Comparison of ENCODE assay signal across 1 cellular context in the genomic region with DNA sequence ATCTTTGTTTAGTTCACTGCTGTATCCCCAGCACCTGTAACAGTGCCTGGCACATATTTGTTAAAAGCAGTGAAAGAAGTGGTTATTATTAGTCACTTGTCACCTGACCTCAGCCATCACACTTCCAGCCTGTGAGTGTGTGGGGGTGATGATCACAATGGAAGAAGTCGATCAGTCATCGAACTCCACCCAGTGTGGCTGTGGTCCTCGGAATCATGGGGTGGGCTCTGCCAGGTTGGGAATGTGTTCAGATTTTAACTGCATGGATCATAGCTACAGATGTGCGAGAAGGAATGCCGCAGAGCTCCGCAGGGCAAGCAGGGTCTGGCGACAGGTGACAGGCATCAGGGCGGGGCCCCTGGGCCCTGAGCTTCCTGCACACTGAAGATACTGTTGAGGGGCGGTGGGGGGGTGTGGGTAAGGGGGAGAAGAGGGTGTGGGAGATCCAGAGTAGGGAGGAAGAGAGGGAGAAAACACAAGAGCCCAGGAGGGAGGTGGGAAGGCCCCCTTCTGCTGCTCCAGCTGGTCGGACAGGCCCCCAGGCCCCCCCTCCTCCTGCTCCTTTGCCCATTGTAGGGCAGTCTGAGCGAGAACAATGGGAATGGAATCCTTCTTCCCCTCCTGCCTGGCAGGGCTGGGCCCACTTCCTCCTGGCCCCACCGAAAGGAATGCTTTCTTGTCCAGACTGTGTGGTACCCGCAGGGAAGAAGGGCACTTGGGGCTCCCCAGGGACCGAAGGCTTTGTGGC.
TF ChIP-seq lines count a peak whose summit lies in the region.

No MANE protein-coding gene starts in this region.

TF ChIP-seq in Ishikawa, 13 proteins besides CTCF, POLR2A, EP300 and RAD21 (continued from another document):
- TF ChIP-seq, protein P1, sequence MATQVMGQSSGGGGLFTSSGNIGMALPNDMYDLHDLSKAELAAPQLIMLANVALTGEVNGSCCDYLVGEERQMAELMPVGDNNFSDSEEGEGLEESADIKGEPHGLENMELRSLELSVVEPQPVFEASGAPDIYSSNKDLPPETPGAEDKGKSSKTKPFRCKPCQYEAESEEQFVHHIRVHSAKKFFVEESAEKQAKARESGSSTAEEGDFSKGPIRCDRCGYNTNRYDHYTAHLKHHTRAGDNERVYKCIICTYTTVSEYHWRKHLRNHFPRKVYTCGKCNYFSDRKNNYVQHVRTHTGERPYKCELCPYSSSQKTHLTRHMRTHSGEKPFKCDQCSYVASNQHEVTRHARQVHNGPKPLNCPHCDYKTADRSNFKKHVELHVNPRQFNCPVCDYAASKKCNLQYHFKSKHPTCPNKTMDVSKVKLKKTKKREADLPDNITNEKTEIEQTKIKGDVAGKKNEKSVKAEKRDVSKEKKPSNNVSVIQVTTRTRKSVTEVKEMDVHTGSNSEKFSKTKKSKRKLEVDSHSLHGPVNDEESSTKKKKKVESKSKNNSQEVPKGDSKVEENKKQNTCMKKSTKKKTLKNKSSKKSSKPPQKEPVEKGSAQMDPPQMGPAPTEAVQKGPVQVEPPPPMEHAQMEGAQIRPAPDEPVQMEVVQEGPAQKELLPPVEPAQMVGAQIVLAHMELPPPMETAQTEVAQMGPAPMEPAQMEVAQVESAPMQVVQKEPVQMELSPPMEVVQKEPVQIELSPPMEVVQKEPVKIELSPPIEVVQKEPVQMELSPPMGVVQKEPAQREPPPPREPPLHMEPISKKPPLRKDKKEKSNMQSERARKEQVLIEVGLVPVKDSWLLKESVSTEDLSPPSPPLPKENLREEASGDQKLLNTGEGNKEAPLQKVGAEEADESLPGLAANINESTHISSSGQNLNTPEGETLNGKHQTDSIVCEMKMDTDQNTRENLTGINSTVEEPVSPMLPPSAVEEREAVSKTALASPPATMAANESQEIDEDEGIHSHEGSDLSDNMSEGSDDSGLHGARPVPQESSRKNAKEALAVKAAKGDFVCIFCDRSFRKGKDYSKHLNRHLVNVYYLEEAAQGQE (IDR thresholded peaks at IDR 0.05; ENCODE audit: low read depth), result no peak
